8 cellular contexts compared by ENCODE assay signal in the genomic region with DNA sequence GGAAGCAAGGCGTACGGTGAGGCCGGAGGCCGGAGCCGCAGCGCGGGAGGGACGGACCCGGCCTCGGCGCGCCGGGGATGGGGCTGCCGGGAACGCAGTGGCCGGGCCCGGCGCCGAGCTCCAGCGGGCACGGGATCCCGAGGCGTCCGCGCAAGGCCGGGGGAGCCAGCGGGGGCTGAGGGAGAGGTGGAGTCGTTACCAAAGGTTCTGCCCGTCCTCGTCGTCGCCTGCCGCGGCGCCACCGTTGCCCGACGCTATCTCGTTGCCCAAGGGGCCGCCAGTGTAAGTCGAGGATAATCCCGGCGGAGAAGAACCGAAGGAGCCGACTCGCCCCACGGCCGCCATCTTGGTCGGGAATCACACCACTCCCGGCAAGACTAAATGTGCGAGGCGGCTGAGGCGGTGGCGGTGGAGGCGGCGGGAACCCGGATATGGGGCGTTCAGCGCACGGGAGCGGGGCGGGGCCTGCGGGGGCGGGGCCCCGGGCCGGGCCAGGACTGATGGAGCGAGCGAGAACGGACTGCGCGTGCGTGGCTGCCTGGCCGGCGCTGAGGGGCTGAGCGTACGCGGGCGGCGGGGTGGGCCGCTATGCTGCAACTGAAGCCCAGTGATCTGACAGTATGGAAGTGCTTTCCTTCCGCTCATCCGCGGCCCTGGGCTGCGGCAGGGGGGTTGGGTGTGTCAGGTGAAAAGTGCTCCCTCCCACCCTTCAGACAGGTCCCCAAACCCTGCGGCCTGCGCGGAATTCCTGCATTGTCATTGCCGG. TPM values are rescaled to one million over a fixed set of nuclear protein-coding genes. Genes with fewer than 3 reads are reported as not detected.
DNase-seq lines count a peak whose midpoint lies in the region; ATAC-seq, FAIRE-seq and TF ChIP-seq lines count a peak whose summit lies in the region.

A gene (minus strand): TSS at position 433 of the 766 bp plus-strand sequence. CDS start 88 bp downstream, at position 345.

- intact Hi-C loops in naive thymus-derived CD4-positive, alpha-beta T cell (cut with micrococcal nuclease) = loop anchor here (1.0 to 10.0 kb wide), 13 partner anchors 68 to 1038 kb away; a partner anchor contains a TSS

- H3K79me2 ChIP-seq in fibroblast of lung (ENCODE audit: control insufficient read depth, insufficient read depth, low read length) = peaks cover 41% of the 10 kb centered on the region

- peaks cover 9% of the 10 kb centered on the region for H3K4me1 Mint-ChIP-seq in activated T-helper 17 cell treated with anti-CD3 and anti-CD28 coated beads, Interleukin-2, amount 50 U/mL, for 72 hours
- peaks cover 0 to 39% (median 31%) of the 10 kb centered on the region in 7 donors for H3K4me1 Mint-ChIP-seq in naive thymus-derived CD4-positive, alpha-beta T cell
- H3K4me1 Mint-ChIP-seq in stimulated activated memory B cell treated with anti-CD40 and anti-IgM and Interleukin-4, amounts not matched to agents 10 μg/mL and 1 μg/mL and 100 μg/mL, for 72 hours = peaks cover 16% of the 10 kb centered on the region

- CTCF ChIA-PET in RWPE1 (lab: Yijun Ruan, JAX) = no interaction called here
- CTCF ChIA-PET in naive thymus-derived CD4-positive, alpha-beta T cell (lab: Charles Lee) = no interaction called here

- H3K4me3 Mint-ChIP-seq in activated T-helper 17 cell treated with anti-CD3 and anti-CD28 coated beads, Interleukin-2, amount 50 U/mL, for 72 hours = peak within 1 kb of the TSS; percentile 95
- H3K4me3 Mint-ChIP-seq in naive thymus-derived CD4-positive, alpha-beta T cell = peak within 1 kb of the TSS; percentile 84 to 96 (median 92)
- peak within 1 kb of the TSS; percentile 94 for H3K4me3 Mint-ChIP-seq in stimulated activated memory B cell treated with anti-CD40 and anti-IgM and Interleukin-4, amounts not matched to agents 10 μg/mL and 1 μg/mL and 100 μg/mL, for 72 hours

- peaks cover 12% of the 10 kb centered on the region for H3K36me3 Mint-ChIP-seq in activated T-helper 17 cell treated with anti-CD3 and anti-CD28 coated beads, Interleukin-2, amount 50 U/mL, for 72 hours (ENCODE audit: low read depth)
- H3K36me3 Mint-ChIP-seq in naive thymus-derived CD4-positive, alpha-beta T cell = peaks cover 0 to 8% (median 0%) of the 10 kb centered on the region in 5 donors
- H3K36me3 Mint-ChIP-seq in stimulated activated memory B cell treated with anti-CD40 and anti-IgM and Interleukin-4, amounts not matched to agents 10 μg/mL and 1 μg/mL and 100 μg/mL, for 72 hours = no peaks in the 10 kb centered on the region

- no peaks in the 10 kb centered on the region for H3K27me3 ChIP-seq in fibroblast of lung (ENCODE audit: control insufficient read depth, insufficient read depth, low read length)
- no peaks in the 10 kb centered on the region for H3K27me3 ChIP-seq in naive thymus-derived CD4-positive, alpha-beta T cell (ENCODE audit: control insufficient read depth in 2 of 2, insufficient read depth in 2 of 2, low read length in 2 of 2)

- TF ChIP-seq CTCF in RWPE1 (conservative IDR thresholded peaks at IDR 0.05; ENCODE audit: low read depth) (no peak), fibroblast of lung (conservative IDR thresholded peaks at IDR 0.05 in 1 of 2, IDR thresholded peaks at IDR 0.05 in 1 of 2; ENCODE audit: low read depth in 1 of 2, low read length in 2 of 2) (no peak)

- FAIRE-seq in H54 (lab: Jason Lieb, UNC) = peak; percentile 57

- peak within 1 kb of the TSS; percentile 90 for H2AFZ ChIP-seq in fibroblast of lung (ENCODE audit: low read length)

- no peaks in the 10 kb centered on the region for H4K20me1 ChIP-seq in fibroblast of lung (ENCODE audit: control insufficient read depth, extremely low read depth, insufficient read depth, low read length)

- H3K27ac ChIP-seq in RWPE1 (peak within 1 kb of the TSS; percentile 94), fibroblast of lung (ENCODE audit: insufficient read depth, low read length) (peak within 1 kb of the TSS; percentile 95)
- peak within 1 kb of the TSS; percentile 90 for H3K27ac ChIP-seq in naive thymus-derived CD4-positive, alpha-beta T cell (ENCODE audit: low read depth, low read length)

- peak within 1 kb of the TSS; percentile 81 for H3K27ac Mint-ChIP-seq in activated T-helper 17 cell treated with anti-CD3 and anti-CD28 coated beads, Interleukin-2, amount 50 U/mL, for 72 hours
- peak within 1 kb of the TSS; percentile 71 to 93 (median 86) for H3K27ac Mint-ChIP-seq in naive thymus-derived CD4-positive, alpha-beta T cell
- peak within 1 kb of the TSS; percentile 90 for H3K27ac Mint-ChIP-seq in stimulated activated memory B cell treated with anti-CD40 and anti-IgM and Interleukin-4, amounts not matched to agents 10 μg/mL and 1 μg/mL and 100 μg/mL, for 72 hours

- peak within 1 kb of the TSS; percentile 97 for H3K9ac ChIP-seq in fibroblast of lung (ENCODE audit: insufficient read depth, low read length)

- ATAC-seq in activated T-helper 17 cell treated with anti-CD3 and anti-CD28 coated beads, Interleukin-2, amount 50 U/mL, for 72 hours (replicated peaks) = peak; percentile 94
- peak; percentile 98 for ATAC-seq in naive thymus-derived CD4-positive, alpha-beta T cell
- ATAC-seq in stimulated activated memory B cell treated with anti-CD40 and anti-IgM and Interleukin-4, amounts not matched to agents 10 μg/mL and 1 μg/mL and 100 μg/mL, for 72 hours = peak; percentile 98

- peak within 1 kb of the TSS; percentile 51 to 96 (median 90) for H3K4me3 ChIP-seq in fibroblast of lung (replicated peaks in 1 of 4; ENCODE audit: control extremely low read depth in 1 of 4, insufficient read depth in 1 of 4, low read depth in 3 of 4, low read length in 4 of 4)
- H3K4me3 ChIP-seq in naive thymus-derived CD4-positive, alpha-beta T cell (ENCODE audit: low read length) = peak within 1 kb of the TSS; percentile 68

- no peaks in the 10 kb centered on the region for H3K9me3 Mint-ChIP-seq in activated T-helper 17 cell treated with anti-CD3 and anti-CD28 coated beads, Interleukin-2, amount 50 U/mL, for 72 hours
- no peaks in the 10 kb centered on the region for H3K9me3 Mint-ChIP-seq in naive thymus-derived CD4-positive, alpha-beta T cell
- H3K9me3 Mint-ChIP-seq in stimulated activated memory B cell treated with anti-CD40 and anti-IgM and Interleukin-4, amounts not matched to agents 10 μg/mL and 1 μg/mL and 100 μg/mL, for 72 hours = no peaks in the 10 kb centered on the region

- no peaks in the 10 kb centered on the region for H3K27me3 Mint-ChIP-seq in activated T-helper 17 cell treated with anti-CD3 and anti-CD28 coated beads, Interleukin-2, amount 50 U/mL, for 72 hours
- no peaks in the 10 kb centered on the region for H3K27me3 Mint-ChIP-seq in naive thymus-derived CD4-positive, alpha-beta T cell
- H3K27me3 Mint-ChIP-seq in stimulated activated memory B cell treated with anti-CD40 and anti-IgM and Interleukin-4, amounts not matched to agents 10 μg/mL and 1 μg/mL and 100 μg/mL, for 72 hours = no peaks in the 10 kb centered on the region

- DNase-seq in EH (ENCODE audit: low read depth) (peak; percentile 94), H54 (ENCODE audit: insufficient read length, low spot score) (peak; percentile 89), LoVo (ENCODE audit: low spot score) (peak; percentile 95), RWPE1 (ENCODE audit: low spot score) (peak; percentile 81), fibroblast of lung (ENCODE audit: low read depth in 2 of 2) (peak; percentile 86 to 90)
- DNase-seq in naive thymus-derived CD4-positive, alpha-beta T cell = peak; percentile 81 to 96 (median 88)

- no peaks in the 10 kb centered on the region for H3K9me3 ChIP-seq in fibroblast of lung (ENCODE audit: control insufficient read depth, insufficient read depth, low read depth, low read length)
- H3K9me3 ChIP-seq in naive thymus-derived CD4-positive, alpha-beta T cell (ENCODE audit: control insufficient read depth in 2 of 3, low read length in 3 of 3) = no peaks in the 10 kb centered on the region

- H3K4me2 ChIP-seq in fibroblast of lung (ENCODE audit: extremely low read depth, insufficient read depth, low read length) = peak within 1 kb of the TSS; percentile 89

- peak; percentile 75 for TF ChIP-seq POLR2A in H54 (IDR thresholded peaks at IDR 0.05; ENCODE audit: low read depth, low read length)

- POLR2A ChIA-PET in RWPE1 (lab: Yijun Ruan, JAX; ENCODE audit: low non-redundant PET) = no interaction called here
- POLR2A ChIA-PET in naive thymus-derived CD4-positive, alpha-beta T cell (lab: Charles Lee) = interaction anchor here (0.6 to 1.6 kb wide), 6 partner anchors 8 to 282 kb away, joined by 3 to 7 read pairs (median 4); no protein-coding TSS in a partner anchor

- peaks cover 4% of the 10 kb centered on the region for H3K36me3 ChIP-seq in fibroblast of lung (ENCODE audit: control insufficient read depth, insufficient read depth, low read length)
- H3K36me3 ChIP-seq in naive thymus-derived CD4-positive, alpha-beta T cell (ENCODE audit: control insufficient read depth in 2 of 3, insufficient read depth in 3 of 3, low read length in 3 of 3) = peaks cover 0 to 4% (median 0%) of the 10 kb centered on the region in 3 experiments

- no peaks in the 10 kb centered on the region for H3K4me1 ChIP-seq in fibroblast of lung (ENCODE audit: control insufficient read depth, extremely low read depth, insufficient read depth, low read length)
- peaks cover 5 to 17% of the 10 kb centered on the region in 2 donors for H3K4me1 ChIP-seq in naive thymus-derived CD4-positive, alpha-beta T cell (ENCODE audit: control insufficient read depth in 2 of 2, insufficient read depth in 2 of 2, low read length in 2 of 2)

RNA-seq across cellular contexts. Expression of the gene that starts here (rescaled TPM):
- 10 to 100 TPM; 21.3 to 35.9 TPM for total RNA-seq in activated T-helper 17 cell treated with anti-CD3 and anti-CD28 coated beads, Interleukin-2, amount 50 U/mL, for 72 hours
- 30.0 and 44.1 TPM in 2 replicates for total RNA-seq in fibroblast of lung
- 49.8 and 58.3 TPM in 2 replicates for polyA plus RNA-seq in fibroblast of lung
- 31.2 and 36.1 TPM in 2 replicates for polyA plus RNA-seq in fibroblast of lung (2012)
- polyA minus RNA-seq in fibroblast of lung (ENCODE audit: low replicate concordance) = 3.2 and 5.8 TPM in 2 replicates
- total RNA-seq in naive thymus-derived CD4-positive, alpha-beta T cell = 10 to 100 TPM; 26.1 to 28.5 (median 27.5) TPM
- 10 to 100 TPM; 17.9 to 21.2 TPM for polyA plus RNA-seq in naive thymus-derived CD4-positive, alpha-beta T cell

Comparison
In these comparisons a context has a peak if more than half of its experiments do, and no peak if none do; other contexts are left out.
1. Peak in every context shown above with its lines: DNase-seq, ATAC-seq, H3K4me3 ChIP-seq and H3K27ac ChIP-seq.